ENCODE assay signal across 18 cellular contexts in genomic region chr3:45626096-45626887, GRCh38.
"Had no signal": no experiment of that assay in that cellular context is flagged by ENCODE, and none has a peak within 500 bp of the region (broad histone marks: within the 10 kb centered on the region; RNA-seq: fewer than 3 reads in every experiment).

No MANE protein-coding gene starts in this region.

- H3K27ac Mint-ChIP-seq: activated naive CD8-positive, alpha-beta T cell treated with anti-CD3 and anti-CD28 coated beads for 36 hours; dendritic cell treated with granulocyte-macrophage colony-stimulating factor and Interleukin-4, amounts not matched to agents 40 ng/mL and 50 ng/mL, for 4 days; T-helper 1 cell treated with Interleukin-12 subunit alpha and Interleukin-12 subunit beta and Interleukin-4 antibody, amounts not matched to agents 30 μg/mL and 1 μg/mL, for 36 hours; WTC11 had no signal

- H3K27ac ChIP-seq: gastroesophageal sphincter, left lung, vagina had no signal

- H3K9me3 ChIP-seq: gastroesophageal sphincter, left lung, tibial nerve, vagina had no signal

- H3K4me3 ChIP-seq: gastroesophageal sphincter, left lung, tibial nerve, vagina had no signal

- ATAC-seq: gastroesophageal sphincter; left lung; natural killer cell treated with Interleukin-12 subunit alpha and Interleukin-12 subunit beta and Interleukin-15 and Interleukin-18, amount 100 ng/mL, for 72 hours; WTC11 had no signal

- H3K27me3 Mint-ChIP-seq: activated naive CD8-positive, alpha-beta T cell treated with anti-CD3 and anti-CD28 coated beads for 36 hours; brain; dendritic cell treated with granulocyte-macrophage colony-stimulating factor and Interleukin-4, amounts not matched to agents 40 ng/mL and 50 ng/mL, for 4 days; natural killer cell treated with Interleukin-12 subunit alpha and Interleukin-12 subunit beta and Interleukin-15 and Interleukin-18, amount 100 ng/mL, for 72 hours had no signal

- H3K36me3 Mint-ChIP-seq: natural killer cell treated with Interleukin-12 subunit alpha and Interleukin-12 subunit beta and Interleukin-15 and Interleukin-18, amount 100 ng/mL, for 72 hours had no signal

- H3K9me3 Mint-ChIP-seq: activated naive CD8-positive, alpha-beta T cell treated with anti-CD3 and anti-CD28 coated beads for 36 hours; dendritic cell treated with granulocyte-macrophage colony-stimulating factor and Interleukin-4, amounts not matched to agents 40 ng/mL and 50 ng/mL, for 4 days; natural killer cell treated with Interleukin-12 subunit alpha and Interleukin-12 subunit beta and Interleukin-15 and Interleukin-18, amount 100 ng/mL, for 72 hours; T-helper 1 cell treated with Interleukin-12 subunit alpha and Interleukin-12 subunit beta and Interleukin-4 antibody, amounts not matched to agents 30 μg/mL and 1 μg/mL, for 36 hours had no signal

- DNase-seq: activated CD4-positive, alpha-beta T cell treated with anti-CD3 and anti-CD28 coated beads for 4 hours; activated CD8-positive, alpha-beta memory T cell treated with anti-CD3 and anti-CD28 coated beads, Interleukin-2, amount 50 U/mL, for 48 hours; activated gamma-delta T cell treated with Interleukin-2 at 50 U/mL for 16 hours; activated naive CD8-positive, alpha-beta T cell treated with anti-CD3 and anti-CD28 coated beads for 36 hours; effector memory CD4-positive, alpha-beta T cell; islet precursor cell; left lung; retina; stimulated activated CD4-positive, alpha-beta T cell treated with anti-CD3 and anti-CD28 coated beads, Interleukin-4, amount 100 ng/mL, for 24 hours; stimulated activated naive CD4-positive, alpha-beta T cell had no signal

- H3K27me3 ChIP-seq: gastroesophageal sphincter, left lung, tibial nerve, vagina had no signal

- H3K36me3 ChIP-seq: left lung, vagina had no signal

- H3K4me3 Mint-ChIP-seq: activated naive CD8-positive, alpha-beta T cell treated with anti-CD3 and anti-CD28 coated beads for 36 hours; brain; dendritic cell treated with granulocyte-macrophage colony-stimulating factor and Interleukin-4, amounts not matched to agents 40 ng/mL and 50 ng/mL, for 4 days; natural killer cell treated with Interleukin-12 subunit alpha and Interleukin-12 subunit beta and Interleukin-15 and Interleukin-18, amount 100 ng/mL, for 72 hours; T-helper 1 cell treated with Interleukin-12 subunit alpha and Interleukin-12 subunit beta and Interleukin-4 antibody, amounts not matched to agents 30 μg/mL and 1 μg/mL, for 36 hours; WTC11 had no signal
